14 cellular contexts compared by ENCODE assay signal in genomic region chr21:14825405-14826032, GRCh38.
DNase-seq lines count a peak whose midpoint lies in the region; ATAC-seq lines count a peak whose summit lies in the region.
"Had no signal": no experiment of that assay in that cellular context is flagged by ENCODE, and none has a peak within 500 bp of the region (broad histone marks: within the 10 kb centered on the region; RNA-seq: fewer than 3 reads in every experiment).

No MANE protein-coding gene starts in this region.

- intact Hi-C loops in sciatic nerve (cut with DNase I) (loop anchor here (5.0 kb wide), 1 partner anchor 1882 kb away; no protein-coding TSS in a partner anchor), cardiac septum (cut with DNase I) (no loop called here)

- ATAC-seq in GM18499 (IDR thresholded peaks at IDR 0.05; ENCODE audit: insufficient read depth, unreplicated experiment) (peak; percentile 64), GM19035 (IDR thresholded peaks at IDR 0.05; ENCODE audit: unreplicated experiment) (peak; percentile 74), GM21825 (IDR thresholded peaks at IDR 0.05; ENCODE audit: unreplicated experiment) (peak; percentile 81), HG03378 (IDR thresholded peaks at IDR 0.05; ENCODE audit: unreplicated experiment) (peak; percentile 81), sciatic nerve (no peak)
- ATAC-seq: GM23338 had no signal

- DNase-seq in NCI-H1092 treated with DMSO at 0.1 percent for 48 hours (lab: John Stamatoyannopoulos, UW) (no peak), sciatic nerve (ENCODE audit: low spot score) (no peak), cardiac septum (ENCODE audit: low spot score) (no peak), NCI-H146 (lab: John Stamatoyannopoulos, UW) (no peak)
- DNase-seq: amygdala; cortex of kidney; NCI-H510A; stimulated activated CD4-positive, alpha-beta T cell treated with anti-CD3 and anti-CD28 coated beads, Interleukin-4, amount 100 ng/mL, for 1 hour; T-helper 9 cell had no signal
